ENCODE assay signal across 17 cellular contexts in the genomic region with DNA sequence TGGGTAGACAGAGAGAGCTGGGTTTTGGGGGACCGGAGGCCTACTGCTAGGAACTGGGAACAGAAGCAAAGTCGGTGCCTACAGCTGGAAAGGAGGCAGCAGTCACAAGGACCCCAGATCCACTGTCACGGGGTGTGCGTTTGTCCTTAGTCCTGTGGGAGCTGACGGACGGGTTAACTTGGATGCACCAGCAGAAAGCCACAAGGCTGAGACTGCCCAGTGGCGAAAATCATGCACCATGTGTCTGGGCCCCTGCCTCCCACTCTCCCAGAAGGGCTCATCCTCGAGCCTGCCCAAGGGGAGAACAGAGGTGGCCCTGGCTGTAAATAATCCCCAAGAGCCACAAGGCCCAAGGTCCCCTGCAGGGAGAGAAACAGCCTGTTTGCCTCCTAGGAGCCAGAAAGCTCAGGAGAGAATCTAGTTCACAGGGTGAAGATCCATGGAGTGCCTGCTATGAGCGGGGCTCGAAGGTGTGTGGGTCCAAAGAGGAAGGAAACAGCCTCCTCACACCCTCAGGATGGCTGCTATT.
"Had no signal": no experiment of that assay in that cellular context is flagged by ENCODE, and none has a peak within 500 bp of the region (broad histone marks: within the 10 kb centered on the region; RNA-seq: fewer than 3 reads in every experiment).

No MANE protein-coding gene starts in this region.

- H3K36me3 ChIP-seq: cardiac muscle cell, ovary, sigmoid colon, thyroid gland had no signal

- H3K4me3 ChIP-seq: cardiac muscle cell, dorsolateral prefrontal cortex, ovary, sigmoid colon, thyroid gland had no signal

- H3K27me3 Mint-ChIP-seq: activated naive CD8-positive, alpha-beta T cell treated with anti-CD3 and anti-CD28 coated beads for 36 hours had no signal

- H3K9me3 Mint-ChIP-seq: neural crest cell had no signal

- ATAC-seq: left lobe of liver had no signal

- H3K27me3 ChIP-seq: cardiac muscle cell, ovary, sigmoid colon, thyroid gland had no signal

- H3K9me3 ChIP-seq: ovary, sigmoid colon, thyroid gland had no signal

- H3K36me3 Mint-ChIP-seq: activated naive CD8-positive, alpha-beta T cell treated with anti-CD3 and anti-CD28 coated beads for 36 hours had no signal

- DNase-seq: activated gamma-delta T cell treated with Interleukin-2 at 50 U/mL for 16 hours; activated naive CD8-positive, alpha-beta T cell treated with anti-CD3 and anti-CD28 coated beads for 36 hours; activated T-cell treated with anti-CD3 and anti-CD28 coated beads for 4 hours; amygdala; dorsolateral prefrontal cortex; foreskin fibroblast; ovary; sigmoid colon; stimulated activated naive CD4-positive, alpha-beta T cell; T-helper 1 cell; T-helper 9 cell; thyroid gland had no signal

- H3K27ac Mint-ChIP-seq: activated naive CD8-positive, alpha-beta T cell treated with anti-CD3 and anti-CD28 coated beads for 36 hours; activated T-helper 1 cell treated with anti-CD3 and anti-CD28 coated beads, Interleukin-12 subunit alpha, Interleukin-12 subunit beta, Interleukin-2, Interleukin-4 antibody, amounts not matched to agents 30 ng/mL and 10 ng/mL and 1 ng/mL, durations not matched to agents 14 hours and 24 hours and 36 hours had no signal

- H3K27ac ChIP-seq: cardiac muscle cell, dorsolateral prefrontal cortex, epithelial cell of prostate, ovary, sigmoid colon, thyroid gland had no signal

- H3K4me3 Mint-ChIP-seq: activated naive CD8-positive, alpha-beta T cell treated with anti-CD3 and anti-CD28 coated beads for 36 hours; activated T-helper 1 cell treated with anti-CD3 and anti-CD28 coated beads, Interleukin-12 subunit alpha, Interleukin-12 subunit beta, Interleukin-2, Interleukin-4 antibody, amounts not matched to agents 30 ng/mL and 10 ng/mL and 1 ng/mL, durations not matched to agents 14 hours and 24 hours and 36 hours; neural crest cell had no signal
